In the genomic region with DNA sequence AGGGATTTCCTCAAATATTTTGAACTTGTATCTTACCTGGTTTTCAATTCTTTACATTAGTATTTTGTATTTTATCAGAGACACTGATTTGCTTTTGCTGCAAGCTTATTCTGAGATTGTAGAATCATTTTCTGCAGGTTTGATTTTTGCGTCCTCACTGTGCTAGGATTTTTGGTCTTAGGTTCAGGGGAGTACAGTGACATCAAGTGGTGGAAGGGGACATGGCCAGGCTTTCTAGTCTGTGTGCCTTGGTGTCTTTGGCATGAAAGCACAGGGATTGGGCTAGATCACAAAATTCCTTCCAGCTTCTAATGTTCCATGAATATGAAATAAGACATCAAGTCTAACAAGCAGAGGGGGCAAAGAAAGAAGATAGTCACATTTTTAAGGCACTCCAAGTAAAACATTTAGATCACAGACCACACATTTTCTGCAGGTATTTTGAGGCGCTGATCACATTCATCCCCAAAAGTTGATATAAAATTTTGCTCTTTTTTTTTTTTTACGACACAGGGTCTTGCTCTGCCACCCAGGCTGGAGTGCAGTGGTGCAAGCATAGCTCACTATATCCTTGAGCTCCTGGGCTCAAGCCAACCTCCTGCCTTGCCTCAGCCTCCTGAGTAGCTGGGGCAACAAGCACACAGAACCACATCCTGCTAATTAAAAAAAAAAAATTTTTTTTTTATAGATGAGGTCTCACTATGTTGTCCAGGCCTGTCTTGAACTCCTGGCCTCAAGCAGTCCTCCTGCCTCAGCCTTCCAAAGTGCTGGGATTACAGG, we compare ENCODE assay signal across 1 cellular context.
TF ChIP-seq lines count a peak whose summit lies in the region.

No MANE protein-coding gene starts in this region.

TF ChIP-seq in GM23338, 12 proteins besides CTCF, POLR2A, EP300 and RAD21 (continued from another document):
- TF ChIP-seq, protein P1, sequence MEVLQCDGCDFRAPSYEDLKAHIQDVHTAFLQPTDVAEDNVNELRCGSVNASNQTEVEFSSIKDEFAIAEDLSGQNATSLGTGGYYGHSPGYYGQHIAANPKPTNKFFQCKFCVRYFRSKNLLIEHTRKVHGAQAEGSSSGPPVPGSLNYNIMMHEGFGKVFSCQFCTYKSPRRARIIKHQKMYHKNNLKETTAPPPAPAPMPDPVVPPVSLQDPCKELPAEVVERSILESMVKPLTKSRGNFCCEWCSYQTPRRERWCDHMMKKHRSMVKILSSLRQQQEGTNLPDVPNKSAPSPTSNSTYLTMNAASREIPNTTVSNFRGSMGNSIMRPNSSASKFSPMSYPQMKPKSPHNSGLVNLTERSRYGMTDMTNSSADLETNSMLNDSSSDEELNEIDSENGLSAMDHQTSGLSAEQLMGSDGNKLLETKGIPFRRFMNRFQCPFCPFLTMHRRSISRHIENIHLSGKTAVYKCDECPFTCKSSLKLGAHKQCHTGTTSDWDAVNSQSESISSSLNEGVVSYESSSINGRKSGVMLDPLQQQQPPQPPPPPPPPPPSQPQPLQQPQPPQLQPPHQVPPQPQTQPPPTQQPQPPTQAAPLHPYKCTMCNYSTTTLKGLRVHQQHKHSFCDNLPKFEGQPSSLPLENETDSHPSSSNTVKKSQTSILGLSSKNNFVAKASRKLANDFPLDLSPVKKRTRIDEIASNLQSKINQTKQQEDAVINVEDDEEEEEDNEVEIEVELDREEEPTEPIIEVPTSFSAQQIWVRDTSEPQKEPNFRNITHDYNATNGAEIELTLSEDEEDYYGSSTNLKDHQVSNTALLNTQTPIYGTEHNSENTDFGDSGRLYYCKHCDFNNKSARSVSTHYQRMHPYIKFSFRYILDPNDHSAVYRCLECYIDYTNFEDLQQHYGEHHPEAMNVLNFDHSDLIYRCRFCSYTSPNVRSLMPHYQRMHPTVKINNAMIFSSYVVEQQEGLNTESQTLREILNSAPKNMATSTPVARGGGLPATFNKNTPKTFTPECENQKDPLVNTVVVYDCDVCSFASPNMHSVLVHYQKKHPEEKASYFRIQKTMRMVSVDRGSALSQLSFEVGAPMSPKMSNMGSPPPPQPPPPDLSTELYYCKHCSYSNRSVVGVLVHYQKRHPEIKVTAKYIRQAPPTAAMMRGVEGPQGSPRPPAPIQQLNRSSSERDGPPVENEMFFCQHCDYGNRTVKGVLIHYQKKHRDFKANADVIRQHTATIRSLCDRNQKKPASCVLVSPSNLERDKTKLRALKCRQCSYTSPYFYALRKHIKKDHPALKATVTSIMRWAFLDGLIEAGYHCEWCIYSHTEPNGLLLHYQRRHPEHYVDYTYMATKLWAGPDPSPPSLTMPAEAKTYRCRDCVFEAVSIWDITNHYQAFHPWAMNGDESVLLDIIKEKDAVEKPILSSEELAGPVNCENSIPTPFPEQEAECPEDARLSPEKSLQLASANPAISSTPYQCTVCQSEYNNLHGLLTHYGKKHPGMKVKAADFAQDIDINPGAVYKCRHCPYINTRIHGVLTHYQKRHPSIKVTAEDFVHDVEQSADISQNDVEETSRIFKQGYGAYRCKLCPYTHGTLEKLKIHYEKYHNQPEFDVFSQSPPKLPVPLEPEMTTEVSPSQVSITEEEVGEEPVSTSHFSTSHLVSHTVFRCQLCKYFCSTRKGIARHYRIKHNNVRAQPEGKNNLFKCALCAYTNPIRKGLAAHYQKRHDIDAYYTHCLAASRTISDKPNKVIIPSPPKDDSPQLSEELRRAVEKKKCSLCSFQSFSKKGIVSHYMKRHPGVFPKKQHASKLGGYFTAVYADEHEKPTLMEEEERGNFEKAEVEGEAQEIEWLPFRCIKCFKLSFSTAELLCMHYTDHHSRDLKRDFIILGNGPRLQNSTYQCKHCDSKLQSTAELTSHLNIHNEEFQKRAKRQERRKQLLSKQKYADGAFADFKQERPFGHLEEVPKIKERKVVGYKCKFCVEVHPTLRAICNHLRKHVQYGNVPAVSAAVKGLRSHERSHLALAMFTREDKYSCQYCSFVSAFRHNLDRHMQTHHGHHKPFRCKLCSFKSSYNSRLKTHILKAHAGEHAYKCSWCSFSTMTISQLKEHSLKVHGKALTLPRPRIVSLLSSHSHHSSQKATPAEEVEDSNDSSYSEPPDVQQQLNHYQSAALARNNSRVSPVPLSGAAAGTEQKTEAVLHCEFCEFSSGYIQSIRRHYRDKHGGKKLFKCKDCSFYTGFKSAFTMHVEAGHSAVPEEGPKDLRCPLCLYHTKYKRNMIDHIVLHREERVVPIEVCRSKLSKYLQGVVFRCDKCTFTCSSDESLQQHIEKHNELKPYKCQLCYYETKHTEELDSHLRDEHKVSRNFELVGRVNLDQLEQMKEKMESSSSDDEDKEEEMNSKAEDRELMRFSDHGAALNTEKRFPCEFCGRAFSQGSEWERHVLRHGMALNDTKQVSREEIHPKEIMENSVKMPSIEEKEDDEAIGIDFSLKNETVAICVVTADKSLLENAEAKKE (CRISPR knock-in tag; IDR thresholded peaks at IDR 0.05) = no peak
